In genomic region chr15:70761046-70761445, GRCh38 we compare ENCODE assay signal across 1 cellular context.
TF ChIP-seq lines count a peak whose summit lies in the region.

No MANE protein-coding gene starts in this region.

TF ChIP-seq in IMR-90, 13 proteins besides CTCF, POLR2A, EP300 and RAD21 (continued from another document):
- TF ChIP-seq ELK1 (IDR thresholded peaks at IDR 0.05; ENCODE audit: borderline replicate concordance, low read depth, low read length), result no peak
- TF ChIP-seq USF2 (IDR thresholded peaks at IDR 0.05; ENCODE audit: low read depth, low read length), result no peak
- no peak for TF ChIP-seq CHD1 (IDR thresholded peaks at IDR 0.05; ENCODE audit: low read depth, low read length)
- TF ChIP-seq MXI1 (IDR thresholded peaks at IDR 0.05; ENCODE audit: borderline replicate concordance, low read depth, low read length), result no peak
